In the genomic region with DNA sequence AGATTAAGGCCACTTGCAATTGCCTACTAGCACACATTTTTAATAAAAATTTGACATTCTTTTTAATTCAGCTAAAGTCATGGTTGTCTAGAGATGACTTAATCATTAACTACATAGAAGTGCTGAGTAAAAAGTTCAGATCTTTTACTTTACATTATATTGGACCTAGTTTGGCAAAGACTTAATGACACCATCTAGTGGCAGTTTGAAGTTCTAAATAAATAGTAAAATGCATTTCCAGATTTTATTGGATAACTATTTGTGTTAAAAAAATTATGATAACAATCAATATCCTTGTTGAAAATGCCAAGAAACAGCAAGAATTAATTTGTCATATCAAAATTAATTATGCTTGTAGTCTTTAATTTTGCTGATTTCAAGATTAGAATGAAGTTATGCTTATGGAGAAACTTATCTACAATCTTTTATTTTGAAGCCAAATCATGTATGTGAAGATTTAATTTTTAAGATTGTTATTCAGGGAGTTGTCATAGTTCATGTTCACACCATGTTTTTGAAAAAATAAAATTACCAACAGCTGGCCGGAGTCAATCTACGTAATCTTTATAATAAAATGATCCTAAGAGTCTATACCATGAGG, we compare ENCODE assay signal across 8 cellular contexts.
DNase-seq lines count a peak whose midpoint lies in the region; ATAC-seq, FAIRE-seq and TF ChIP-seq lines count a peak whose summit lies in the region.

No MANE protein-coding gene starts in this region.

- H3K27me3 ChIP-seq in BJ (ENCODE audit: control insufficient read depth, insufficient read depth, low read length) (no peaks in the 10 kb centered on the region), gastroesophageal sphincter (no peaks in the 10 kb centered on the region)

- CTCF ChIA-PET in BJ (lab: Yijun Ruan, JAX): interaction anchor here (0.6 to 1.9 kb wide), 2 partner anchors 837 to 839 kb away, joined by 3 to 15 read pairs; no protein-coding TSS in a partner anchor

- H3K9me3 ChIP-seq in gastroesophageal sphincter: no peaks in the 10 kb centered on the region

- no peak for TF ChIP-seq POLR2A in gastroesophageal sphincter (IDR thresholded peaks at IDR 0.05)

- DNase-seq in BJ (ENCODE audit: low read depth) (no peak), RCC 7860 (ENCODE audit: low spot score) (peak; percentile 31), HuH-7.5 (ENCODE audit: low spot score) (no peak), GDM1 (lab: John Stamatoyannopoulos, UW) (no peak), NCI-H2227 treated with DMSO at 0.1 percent for 48 hours (lab: John Stamatoyannopoulos, UW) (no peak), anterior cingulate cortex (lab: John Stamatoyannopoulos, UW) (no peak)

- POLR2A ChIA-PET in BJ (lab: Charles Lee): no interaction called here

- H3K4me3 ChIP-seq in BJ (ENCODE audit: low read depth, low read length) (no peak overlapping the region), gastroesophageal sphincter (no peak overlapping the region)

- WGBS in gastroesophageal sphincter (ENCODE audit: low coverage in 1 of 2), 2 donors: 95 to 100% methylated on average over 2 of the region's 2 CpGs

- peak; percentile 71 for ATAC-seq in GM21529 (IDR thresholded peaks at IDR 0.05; ENCODE audit: unreplicated experiment)
- ATAC-seq in gastroesophageal sphincter: no peak

- no peaks in the 10 kb centered on the region for H3K36me3 ChIP-seq in BJ (ENCODE audit: control insufficient read depth, insufficient read depth, low read length)
- H3K36me3 ChIP-seq in gastroesophageal sphincter: no peaks in the 10 kb centered on the region

- FAIRE-seq in RCC 7860 (lab: Jason Lieb, UNC): peak; percentile 89

- peak; percentile 48 for TF ChIP-seq CTCF in BJ (IDR thresholded peaks at IDR 0.05; ENCODE audit: insufficient read depth, low read depth, low read length)
- TF ChIP-seq CTCF in gastroesophageal sphincter (IDR thresholded peaks at IDR 0.05): peak in 3 of 4 experiments; percentile 14 to 34 (median 25)

- no peaks in the 10 kb centered on the region for H3K4me1 ChIP-seq in gastroesophageal sphincter

- TF ChIP-seq EP300 in gastroesophageal sphincter (IDR thresholded peaks at IDR 0.05): no peak

- H3K27ac ChIP-seq in gastroesophageal sphincter: no peak overlapping the region
